In the genomic region with DNA sequence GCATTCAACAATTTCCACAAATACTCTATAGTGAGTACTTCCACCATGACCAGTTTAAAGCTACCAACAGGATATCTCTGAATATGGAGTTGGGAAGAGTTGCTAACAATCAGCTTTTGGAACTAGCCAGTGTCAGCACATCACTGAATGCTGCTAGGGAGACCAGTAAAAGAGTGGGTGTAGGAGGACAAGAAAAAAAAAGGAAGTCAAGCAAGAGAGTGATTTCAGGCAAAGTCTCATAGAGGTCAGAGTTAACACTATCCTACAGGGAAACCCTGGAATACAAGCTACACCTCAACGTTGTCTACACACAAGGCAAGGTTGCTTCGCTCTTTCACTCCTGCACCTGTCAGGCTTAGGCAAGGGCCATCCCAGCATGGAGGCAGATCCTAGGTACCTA, we compare ENCODE assay signal across 22 cellular contexts. TPM values are rescaled to one million over a fixed set of nuclear protein-coding genes. Genes with fewer than 3 reads are reported as not detected.
DNase-seq lines count a peak whose midpoint lies in the region; ATAC-seq, FAIRE-seq and TF ChIP-seq lines count a peak whose summit lies in the region.
"Had no signal": no experiment of that assay in that cellular context is flagged by ENCODE, and none has a peak within 500 bp of the region (broad histone marks: within the 10 kb centered on the region; RNA-seq: fewer than 3 reads in every experiment).

No MANE protein-coding gene starts in this region.

- no peaks in the 10 kb centered on the region for H3K9me3 ChIP-seq in H1 (ENCODE audit: insufficient read depth in 2 of 2, low read depth in 1 of 2, low read length in 1 of 2)
- H3K9me3 ChIP-seq in aorta (ENCODE audit: control insufficient read depth, low read length) = no peaks in the 10 kb centered on the region
- H3K9me3 ChIP-seq: Peyer's patch, SJCRH30 had no signal

- no peak overlapping the region for H3K9ac ChIP-seq in H1 (replicated peaks in 1 of 4; ENCODE audit: extremely low read depth in 1 of 4, low read depth in 3 of 4, low read length in 3 of 4)

- H3K79me1 ChIP-seq in H1 (ENCODE audit: low read depth, low read length) = no peaks in the 10 kb centered on the region

- peak; percentile 19 for DNase-seq in activated CD8-positive, alpha-beta memory T cell treated with anti-CD3 and anti-CD28 coated beads for 24 hours
- no peak for DNase-seq in activated CD8-positive, alpha-beta memory T cell treated with anti-CD3 and anti-CD28 coated beads, Interleukin-2, amount 50 U/mL, for 4 hours
- DNase-seq in activated CD8-positive, alpha-beta memory T cell treated with anti-CD3 and anti-CD28 coated beads, Interleukin-2, amount 10 ng/mL, durations not matched to agents 7 days and 5 days = peak; percentile 8
- DNase-seq in H1 (ENCODE audit: low read depth in 1 of 2, low spot score in 2 of 2) (no peak), aorta (no peak), NCI-H510A treated with DMSO at 0.1 percent for 48 hours (lab: John Stamatoyannopoulos, UW) (no peak), NCI-H345 treated with DMSO at 0.1 percent for 48 hours (lab: John Stamatoyannopoulos, UW; ENCODE audit: unreplicated experiment) (no peak)
- DNase-seq: 8988T, DMS53, GF-D8, Kasumi-1, NCI-H1092 treated with DMSO at 0.1 percent for 48 hours, NCI-H1436 treated with DMSO at 0.1 percent for 48 hours, NCI-H1930, NCI-H524, NCI-H82, Peyer's patch had no signal

- no peak for TF ChIP-seq CTCF in H1 (IDR thresholded peaks at IDR 0.05; ENCODE audit: control extremely low read depth in 1 of 3, insufficient read depth in 1 of 3, low read depth in 1 of 3, low read length in 3 of 3)

- no peak overlapping the region for H3K4me3 Mint-ChIP-seq in activated CD8-positive, alpha-beta memory T cell treated with anti-CD3 and anti-CD28 coated beads, Interleukin-2, amount 10 ng/mL, durations not matched to agents 7 days and 5 days

- H3K27ac ChIP-seq in H1 (ENCODE audit: low read depth, low read length) (no peak overlapping the region), aorta (ENCODE audit: low read depth in 1 of 2, low read length in 2 of 2) (no peak overlapping the region)
- H3K27ac ChIP-seq: C4-2B, Peyer's patch, SJCRH30 had no signal

- no peak overlapping the region for H3K23ac ChIP-seq in H1 (ENCODE audit: insufficient read length)

- H4K20me1 ChIP-seq in H1 (replicated peaks in 1 of 2; ENCODE audit: control insufficient read depth in 1 of 2, insufficient read depth in 2 of 2, low read length in 2 of 2) = no peaks in the 10 kb centered on the region

- no peaks in the 10 kb centered on the region for H3K9me3 Mint-ChIP-seq in activated CD8-positive, alpha-beta memory T cell treated with anti-CD3 and anti-CD28 coated beads, Interleukin-2, amount 10 ng/mL, durations not matched to agents 7 days and 5 days (ENCODE audit: low read depth)

- H3K4me1 Mint-ChIP-seq in activated CD8-positive, alpha-beta memory T cell treated with anti-CD3 and anti-CD28 coated beads, Interleukin-2, amount 10 ng/mL, durations not matched to agents 7 days and 5 days = no peaks in the 10 kb centered on the region

- H3K18ac ChIP-seq in H1 (ENCODE audit: extremely low read depth, low read length) = no peak overlapping the region

- H3K4me3 ChIP-seq in H1 (ENCODE audit: extremely low read depth in 1 of 4, insufficient read depth in 2 of 4, low read depth in 3 of 4, low read length in 4 of 4) (no peak overlapping the region), aorta (ENCODE audit: low read length in 2 of 2) (no peak overlapping the region)
- H3K4me3 ChIP-seq: Peyer's patch, SJCRH30 had no signal

- H3K79me2 ChIP-seq in H1 (ENCODE audit: control insufficient read depth in 1 of 2, insufficient read depth in 2 of 2, low read length in 2 of 2) = no peaks in the 10 kb centered on the region

- POLR2A ChIA-PET in H1 (lab: Charles Lee; ENCODE audit: partially characterized antibody) = interaction anchor here (1.9 to 3.0 kb wide), 2 partner anchors 12 to 78 kb away, joined by 8 to 10 read pairs; no protein-coding TSS in a partner anchor

- H2BK5ac ChIP-seq in H1 (ENCODE audit: low read depth, low read length) = no peak overlapping the region

- FAIRE-seq in H1 (lab: Jason Lieb, UNC) = no peak

- WGBS in H1 (ENCODE audit: extremely low coverage in 1 of 2, insufficient coverage in 1 of 2, insufficient read length in 1 of 2, insufficient replicate concordance in 2 of 2, low coverage in 1 of 2, low lambda C conversion rate in 2 of 2, missing lambda C conversion rate in 1 of 2), 2 experiments = 95% methylated on average over 2 of the region's 2 CpGs; no CpG with 5 or more reads in 1 of the 2 experiments
- WGBS in aorta, 2 donors = 71 to 83% methylated on average over 2 of the region's 2 CpGs

- CTCF ChIA-PET in activated CD8-positive, alpha-beta memory T cell treated with anti-CD3 and anti-CD28 coated beads, Interleukin-2, amount 10 ng/mL, durations not matched to agents 7 days and 5 days (lab: Charles Lee) = interaction anchor here (1.3 to 11.2 kb wide), 2 partner anchors 22 to 83 kb away, joined by 5 to 210 read pairs; no protein-coding TSS in a partner anchor
- CTCF ChIA-PET in H1 (lab: Charles Lee; ENCODE audit: partially characterized antibody) = interaction anchor here (0.6 to 15.7 kb wide), 9 partner anchors 7 to 119 kb away, joined by 3 to 769 read pairs (median 4); no protein-coding TSS in a partner anchor

- no peak for ATAC-seq in activated CD8-positive, alpha-beta memory T cell treated with anti-CD3 and anti-CD28 coated beads, Interleukin-2, amount 10 ng/mL, durations not matched to agents 7 days and 5 days
- ATAC-seq in aorta (ENCODE audit: low FRiP score) (peak; percentile 31), GM21381 (IDR thresholded peaks at IDR 0.05; ENCODE audit: unreplicated experiment) (no peak)
- ATAC-seq: HCT116 had no signal

- H2AK5ac ChIP-seq in H1 (ENCODE audit: low read depth, low read length) = no peak overlapping the region

- no peak overlapping the region for H4K91ac ChIP-seq in H1 (replicated peaks; ENCODE audit: insufficient read length, low read length)

- H3K14ac ChIP-seq in H1 (ENCODE audit: insufficient read length) = no peak overlapping the region

- no peak overlapping the region for H2BK120ac ChIP-seq in H1 (replicated peaks; ENCODE audit: low read depth, low read length)

- no peak overlapping the region for H4K8ac ChIP-seq in H1 (ENCODE audit: extremely low read depth, insufficient read depth, low read length)

- H2BK15ac ChIP-seq in H1 (ENCODE audit: low read length) = 0 out of 2 replicates have a peak overlapping the region, but pooled peaks have one; percentile 33

- H3K4me2 ChIP-seq in H1 (ENCODE audit: insufficient read depth in 1 of 2, low read depth in 2 of 2, low read length in 2 of 2) = no peak overlapping the region

- H2BK12ac ChIP-seq in H1 (ENCODE audit: low read depth, low read length) = no peak overlapping the region

- peaks cover 25% of the 10 kb centered on the region for H3K27me3 Mint-ChIP-seq in activated CD8-positive, alpha-beta memory T cell treated with anti-CD3 and anti-CD28 coated beads, Interleukin-2, amount 10 ng/mL, durations not matched to agents 7 days and 5 days

- no peak for TF ChIP-seq POLR2A in H1 (IDR thresholded peaks at IDR 0.05; ENCODE audit: control extremely low read depth in 1 of 2, low read depth in 2 of 2, low read length in 2 of 2)

- no peak for TF ChIP-seq EP300 in H1 (IDR thresholded peaks at IDR 0.05; ENCODE audit: borderline replicate concordance in 1 of 2, low read depth in 2 of 2, low read length in 2 of 2)

- intact Hi-C loops in aorta (cut with DNase I) = loop anchor here in 1 of 2 donors (5.0 kb wide), 1 partner anchor 86 kb away; no protein-coding TSS in a partner anchor

- no peak for TF ChIP-seq RAD21 in H1 (IDR thresholded peaks at IDR 0.05 in 1 of 2, conservative IDR thresholded peaks at IDR 0.05 in 1 of 2; ENCODE audit: low read depth in 2 of 2, low read length in 2 of 2)

- H3K36me3 ChIP-seq in H1 (ENCODE audit: control insufficient read depth in 2 of 4, insufficient read depth in 4 of 4, low read length in 3 of 4) (no peaks in the 10 kb centered on the region), aorta (ENCODE audit: control insufficient read depth in 1 of 2, insufficient read depth in 2 of 2, low read length in 1 of 2) (no peaks in the 10 kb centered on the region)
- H3K36me3 ChIP-seq: Peyer's patch, SJCRH30 had no signal

- H3K4ac ChIP-seq in H1 (replicated peaks; ENCODE audit: insufficient read length, low read depth, low read length) = no peak overlapping the region

- H3K27me3 ChIP-seq in H1 (replicated peaks in 1 of 4; ENCODE audit: control insufficient read depth in 3 of 4, extremely low read depth in 1 of 4, insufficient read depth in 3 of 4, low read length in 3 of 4) (peaks cover 0 to 9% (median 8%) of the 10 kb centered on the region in 4 experiments; a peak in 3 of 7 replicates), aorta (ENCODE audit: control insufficient read depth in 1 of 2, insufficient read depth in 2 of 2, low read length in 1 of 2) (peaks cover 0 to 2% of the 10 kb centered on the region in 2 donors)
- H3K27me3 ChIP-seq: Peyer's patch, SJCRH30 had no signal

- no peaks in the 10 kb centered on the region for H3K36me3 Mint-ChIP-seq in activated CD8-positive, alpha-beta memory T cell treated with anti-CD3 and anti-CD28 coated beads, Interleukin-2, amount 10 ng/mL, durations not matched to agents 7 days and 5 days

- no peak overlapping the region for H2BK20ac ChIP-seq in H1 (ENCODE audit: low read length)

- H4K5ac ChIP-seq in H1 (ENCODE audit: insufficient read length, low read depth, low read length) = no peak overlapping the region

- no peak overlapping the region for H2AFZ ChIP-seq in H1 (ENCODE audit: low read length)

- no peak overlapping the region for H3K56ac ChIP-seq in H1 (replicated peaks; ENCODE audit: insufficient read length, low read depth, low read length)

- H3K4me1 ChIP-seq in H1 (replicated peaks in 1 of 4; ENCODE audit: control insufficient read depth in 3 of 4, insufficient read depth in 4 of 4, low read length in 3 of 4) = peaks cover 3 to 6% (median 5%) of the 10 kb centered on the region in 4 experiments; a peak in 5 of 7 replicates
- no peaks in the 10 kb centered on the region for H3K4me1 ChIP-seq in aorta (ENCODE audit: control insufficient read depth in 1 of 2, insufficient read depth in 2 of 2, low read length in 2 of 2)
- H3K4me1 ChIP-seq: Peyer's patch, SJCRH30 had no signal

- H3K27ac Mint-ChIP-seq in activated CD8-positive, alpha-beta memory T cell treated with anti-CD3 and anti-CD28 coated beads, Interleukin-2, amount 10 ng/mL, durations not matched to agents 7 days and 5 days = no peak overlapping the region

- no peaks in the 10 kb centered on the region for H3K23me2 ChIP-seq in H1 (ENCODE audit: low read depth, low read length)

RNA-seq across cellular contexts. Expression of a gene that starts 24.2 kb away (rescaled TPM):
- 100 to 1,000 TPM; 192 to 234 TPM for total RNA-seq in activated CD8-positive, alpha-beta memory T cell treated with anti-CD3 and anti-CD28 coated beads, Interleukin-2, amount 10 ng/mL, durations not matched to agents 7 days and 5 days
- total RNA-seq in H1 (2021; fragmentation: NEBNext Ultra II Directional; extraction: Animal tissue kit (Norgen Biotek cat#: 25700)) = 385 and 388 TPM in 2 replicates
- polyA plus RNA-seq in H1 (2011; rRNA removed) (222 and 469 TPM in 2 replicates), aorta (100 to 1,000 TPM; 258 to 486 TPM)
- polyA plus RNA-seq in H1 (2011; cell fraction: cytosol; rRNA removed) = 352 TPM
- polyA plus RNA-seq in H1 (2011; cell fraction: nucleus; rRNA removed) = 349 TPM
- 353 to 461 TPM (median 430 TPM) in 4 replicates for polyA plus RNA-seq in H1 (2012, experiment 1 of 2)
- polyA plus RNA-seq in H1 (2012, experiment 2 of 2) = 373 TPM
- 479 TPM for polyA plus RNA-seq in H1 (2013, experiment 1 of 2)
- 464 TPM for polyA plus RNA-seq in H1 (2013, experiment 2 of 2)
- polyA minus RNA-seq in H1 (2011; rRNA and poly(A)+ RNA removed) = 220 and 221 TPM in 2 replicates
- polyA minus RNA-seq in H1 (2011; cell fraction: cytosol; rRNA and poly(A)+ RNA removed) = 184 TPM
- 187 TPM for polyA minus RNA-seq in H1 (2011; cell fraction: nucleus; rRNA and poly(A)+ RNA removed)
- total RNA-seq in aorta = 100 to 1,000 TPM; 156 to 183 TPM

RNA-seq across cellular contexts. Expression of a gene that starts 46.1 kb away (rescaled TPM):
- not detected for total RNA-seq in activated CD8-positive, alpha-beta memory T cell treated with anti-CD3 and anti-CD28 coated beads, Interleukin-2, amount 10 ng/mL, durations not matched to agents 7 days and 5 days
- 0.31 and 0.71 TPM in 2 replicates for total RNA-seq in H1 (2021; fragmentation: NEBNext Ultra II Directional; extraction: Animal tissue kit (Norgen Biotek cat#: 25700))
- polyA plus RNA-seq in H1 (2011; rRNA removed) (0.16 TPM in 1 of 2 replicates, not detected in the other), aorta (not detected)
- 0.13 TPM for polyA plus RNA-seq in H1 (2011; cell fraction: cytosol; rRNA removed)
- polyA plus RNA-seq in H1 (2011; cell fraction: nucleus; rRNA removed) = 0.23 TPM
- polyA plus RNA-seq in H1 (2012, experiment 1 of 2) = 0.12 to 0.41 TPM (median 0.20 TPM) in 4 replicates
- not detected for polyA plus RNA-seq in H1 (2012, experiment 2 of 2)
- 0.28 TPM for polyA plus RNA-seq in H1 (2013, experiment 1 of 2)
- 0.35 TPM for polyA plus RNA-seq in H1 (2013, experiment 2 of 2)
- polyA minus RNA-seq in H1 (2011; rRNA and poly(A)+ RNA removed) = 0.27 and 0.44 TPM in 2 replicates
- polyA minus RNA-seq in H1 (2011; cell fraction: cytosol; rRNA and poly(A)+ RNA removed) = not detected
- 0.40 TPM for polyA minus RNA-seq in H1 (2011; cell fraction: nucleus; rRNA and poly(A)+ RNA removed)
- total RNA-seq in aorta = not detected
- total RNA-seq: OCI-LY7, Peyer's patch, SJCRH30 had no signal

Comparison
In these comparisons a context has a peak if more than half of its experiments do, and no peak if none do; other contexts are left out.
1. DNase-seq: peak in activated CD8-positive, alpha-beta memory T cell treated with anti-CD3 and anti-CD28 coated beads for 24 hours (single experiment) and activated CD8-positive, alpha-beta memory T cell treated with anti-CD3 and anti-CD28 coated beads, Interleukin-2, amount 10 ng/mL, durations not matched to agents 7 days and 5 days (single experiment); none in activated CD8-positive, alpha-beta memory T cell treated with anti-CD3 and anti-CD28 coated beads, Interleukin-2, amount 50 U/mL, for 4 hours (single experiment), H1 (0 of 2), aorta (0 of 2), NCI-H510A treated with DMSO at 0.1 percent for 48 hours (single experiment) and NCI-H345 treated with DMSO at 0.1 percent for 48 hours (single experiment).